ENCODE assay signal across 32 cellular contexts in genomic region chr2:141654311-141654710, GRCh38.
"Had no signal": no experiment of that assay in that cellular context is flagged by ENCODE, and none has a peak within 500 bp of the region (broad histone marks: within the 10 kb centered on the region; RNA-seq: fewer than 3 reads in every experiment).

No MANE protein-coding gene starts in this region.

- H3K27ac ChIP-seq: adrenal gland, body of pancreas, cardiac muscle cell, epithelial cell of prostate, esophagus squamous epithelium, gastroesophageal sphincter, heart left ventricle had no signal

- H3K4me3 ChIP-seq: adrenal gland, body of pancreas, cardiac muscle cell, esophagus squamous epithelium, gastroesophageal sphincter, heart left ventricle had no signal

- H3K4me1 ChIP-seq: adrenal gland, body of pancreas, esophagus squamous epithelium, gastroesophageal sphincter, heart left ventricle had no signal

- DNase-seq: activated CD4-positive, alpha-beta memory T cell treated with anti-CD3 and anti-CD28 coated beads for 36 hours; activated CD4-positive, alpha-beta T cell treated with anti-CD3 and anti-CD28 coated beads for 36 hours; activated CD4-positive, alpha-beta T cell treated with anti-CD3 and anti-CD28 coated beads, Interleukin-2, amount 10 ng/mL, durations not matched to agents 24 days and 14 days; activated CD4-positive, CD25-positive, alpha-beta regulatory T cell; activated CD4-positive, CD25-positive, alpha-beta regulatory T cell treated with anti-CD3 and anti-CD28 coated beads, Interleukin-2, amount 50 U/mL, for 72 hours; activated CD8-positive, alpha-beta memory T cell treated with anti-CD3 and anti-CD28 coated beads, Interleukin-2, amount 10 ng/mL, durations not matched to agents 7 days and 5 days; activated CD8-positive, alpha-beta memory T cell treated with anti-CD3 and anti-CD28 coated beads, Interleukin-2, amount 50 U/mL, for 4 hours; activated CD8-positive, alpha-beta T cell treated with anti-CD3 and anti-CD28 coated beads, Interleukin-2, amount 10 ng/mL, durations not matched to agents 7 days and 5 days; activated effector memory CD4-positive, alpha-beta T cell treated with anti-CD3 and anti-CD28 coated beads, Interleukin-2, amount 50 U/mL, for 16 hours; activated naive CD4-positive, alpha-beta T cell treated with anti-CD3 and anti-CD28 coated beads for 36 hours; activated naive CD8-positive, alpha-beta T cell treated with anti-CD3 and anti-CD28 coated beads for 36 hours; activated naive CD8-positive, alpha-beta T cell treated with anti-CD3 and anti-CD28 coated beads, Interleukin-2, amount 50 U/mL, for 24 hours; activated T-cell treated with anti-CD3 and anti-CD28 coated beads, Interleukin-2, amount 50 U/mL, for 1 hour; activated T-cell treated with anti-CD3 and anti-CD28 coated beads, Interleukin-2, amount 50 U/mL, for 48 hours; adrenal gland; amygdala; aorta; body of pancreas; central memory CD4-positive, alpha-beta T cell; cortex of kidney; dermis blood vessel endothelial cell; effector CD4-positive, alpha-beta T cell; effector memory CD8-positive, alpha-beta T cell; esophagus squamous epithelium; foreskin melanocyte; heart left ventricle; T-helper 2 cell had no signal

- H3K36me3 ChIP-seq: adrenal gland, cardiac muscle cell, esophagus squamous epithelium, gastroesophageal sphincter, heart left ventricle had no signal

- H3K27me3 ChIP-seq: adrenal gland, body of pancreas, cardiac muscle cell, esophagus squamous epithelium, gastroesophageal sphincter, heart left ventricle had no signal

- H3K9me3 ChIP-seq: body of pancreas, esophagus squamous epithelium, gastroesophageal sphincter, heart left ventricle had no signal

- FAIRE-seq: colon, endothelial cell of umbilical vein had no signal
